ENCODE assay signal across 1 cellular context in the genomic region with DNA sequence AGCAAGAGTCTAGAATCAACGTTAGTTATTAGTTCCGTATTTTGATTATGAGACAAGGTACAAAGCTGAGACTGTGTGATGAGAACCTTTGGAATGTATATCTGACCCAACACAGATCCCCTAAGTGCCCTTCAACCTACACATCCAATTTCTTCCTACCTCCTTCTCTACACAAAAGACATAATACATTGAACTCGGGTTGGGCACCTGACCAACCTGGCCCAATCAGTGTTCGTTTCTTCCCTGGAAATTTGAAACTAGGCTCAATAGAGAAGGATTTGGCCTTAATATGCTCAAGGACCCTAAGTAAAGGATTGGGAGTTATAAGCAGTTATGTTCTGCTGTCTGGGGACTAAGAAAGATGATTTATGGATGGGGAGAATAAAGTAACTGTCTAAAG.
TF ChIP-seq lines count a peak whose summit lies in the region.

No MANE protein-coding gene starts in this region.

TF ChIP-seq in H1, 55 proteins besides CTCF, POLR2A, EP300 and RAD21:
- TF ChIP-seq, protein P1, sequence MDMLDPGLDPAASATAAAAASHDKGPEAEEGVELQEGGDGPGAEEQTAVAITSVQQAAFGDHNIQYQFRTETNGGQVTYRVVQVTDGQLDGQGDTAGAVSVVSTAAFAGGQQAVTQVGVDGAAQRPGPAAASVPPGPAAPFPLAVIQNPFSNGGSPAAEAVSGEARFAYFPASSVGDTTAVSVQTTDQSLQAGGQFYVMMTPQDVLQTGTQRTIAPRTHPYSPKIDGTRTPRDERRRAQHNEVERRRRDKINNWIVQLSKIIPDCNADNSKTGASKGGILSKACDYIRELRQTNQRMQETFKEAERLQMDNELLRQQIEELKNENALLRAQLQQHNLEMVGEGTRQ (IDR thresholded peaks at IDR 0.05; ENCODE audit: low read length) = peak; percentile 54; the same call in 1 of the 2 replicates
- TF ChIP-seq TAF7 (optimal IDR thresholded peaks at IDR 0.05; ENCODE audit: borderline replicate concordance, low read depth, low read length) = no peak
